In the genomic region with DNA sequence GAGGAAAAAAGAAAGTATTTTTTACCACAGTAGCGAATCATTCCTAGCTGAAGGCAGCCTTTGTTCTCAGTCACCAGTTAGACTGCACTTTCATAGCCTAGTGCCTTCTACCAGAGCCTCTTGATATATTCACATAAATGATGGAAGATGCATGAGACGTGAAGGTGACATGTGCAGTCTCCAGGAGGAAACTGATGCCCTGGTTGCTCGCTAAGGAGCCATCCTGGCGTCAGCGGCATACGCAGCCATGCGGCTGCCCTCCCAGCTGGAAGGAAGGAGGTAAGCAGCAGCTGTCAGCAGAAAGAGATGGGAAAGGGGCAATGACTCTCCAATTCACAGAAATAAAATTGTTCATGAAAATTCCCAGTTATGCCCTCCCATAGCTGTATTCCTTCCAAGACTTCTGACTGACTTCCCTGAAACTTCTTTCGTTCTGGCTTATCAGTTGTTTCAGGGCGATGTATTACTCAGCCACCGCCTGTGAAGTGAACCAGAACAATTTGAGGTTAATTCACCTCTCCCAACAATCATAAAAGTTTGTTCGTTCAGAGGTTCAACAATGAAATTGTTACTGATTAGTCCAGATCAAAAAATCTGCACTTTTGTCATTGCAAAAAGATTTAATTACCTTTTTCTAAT, we compare ENCODE assay signal across 2 cellular contexts.
TF ChIP-seq lines count a peak whose summit lies in the region.

No MANE protein-coding gene starts in this region.

TF ChIP-seq in GM23338, 12 proteins besides CTCF, POLR2A, EP300 and RAD21 (continued from another document):
- TF ChIP-seq STAT1 (IDR thresholded peaks at IDR 0.05; ENCODE audit: unreplicated experiment) (no peak), NANOG (IDR thresholded peaks at IDR 0.05; ENCODE audit: borderline replicate concordance) (no peak), CREB1 (CRISPR knock-in tag; IDR thresholded peaks at IDR 0.05; ENCODE audit: low read depth) (no peak), ZNF114 (CRISPR knock-in tag; IDR thresholded peaks at IDR 0.05) (no peak), POLR2AphosphoS5 (IDR thresholded peaks at IDR 0.05; ENCODE audit: low read depth) (no peak)
- TF ChIP-seq, protein P1, sequence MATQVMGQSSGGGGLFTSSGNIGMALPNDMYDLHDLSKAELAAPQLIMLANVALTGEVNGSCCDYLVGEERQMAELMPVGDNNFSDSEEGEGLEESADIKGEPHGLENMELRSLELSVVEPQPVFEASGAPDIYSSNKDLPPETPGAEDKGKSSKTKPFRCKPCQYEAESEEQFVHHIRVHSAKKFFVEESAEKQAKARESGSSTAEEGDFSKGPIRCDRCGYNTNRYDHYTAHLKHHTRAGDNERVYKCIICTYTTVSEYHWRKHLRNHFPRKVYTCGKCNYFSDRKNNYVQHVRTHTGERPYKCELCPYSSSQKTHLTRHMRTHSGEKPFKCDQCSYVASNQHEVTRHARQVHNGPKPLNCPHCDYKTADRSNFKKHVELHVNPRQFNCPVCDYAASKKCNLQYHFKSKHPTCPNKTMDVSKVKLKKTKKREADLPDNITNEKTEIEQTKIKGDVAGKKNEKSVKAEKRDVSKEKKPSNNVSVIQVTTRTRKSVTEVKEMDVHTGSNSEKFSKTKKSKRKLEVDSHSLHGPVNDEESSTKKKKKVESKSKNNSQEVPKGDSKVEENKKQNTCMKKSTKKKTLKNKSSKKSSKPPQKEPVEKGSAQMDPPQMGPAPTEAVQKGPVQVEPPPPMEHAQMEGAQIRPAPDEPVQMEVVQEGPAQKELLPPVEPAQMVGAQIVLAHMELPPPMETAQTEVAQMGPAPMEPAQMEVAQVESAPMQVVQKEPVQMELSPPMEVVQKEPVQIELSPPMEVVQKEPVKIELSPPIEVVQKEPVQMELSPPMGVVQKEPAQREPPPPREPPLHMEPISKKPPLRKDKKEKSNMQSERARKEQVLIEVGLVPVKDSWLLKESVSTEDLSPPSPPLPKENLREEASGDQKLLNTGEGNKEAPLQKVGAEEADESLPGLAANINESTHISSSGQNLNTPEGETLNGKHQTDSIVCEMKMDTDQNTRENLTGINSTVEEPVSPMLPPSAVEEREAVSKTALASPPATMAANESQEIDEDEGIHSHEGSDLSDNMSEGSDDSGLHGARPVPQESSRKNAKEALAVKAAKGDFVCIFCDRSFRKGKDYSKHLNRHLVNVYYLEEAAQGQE (IDR thresholded peaks at IDR 0.05; ENCODE audit: unreplicated experiment): no peak
- TF ChIP-seq, protein P2, sequence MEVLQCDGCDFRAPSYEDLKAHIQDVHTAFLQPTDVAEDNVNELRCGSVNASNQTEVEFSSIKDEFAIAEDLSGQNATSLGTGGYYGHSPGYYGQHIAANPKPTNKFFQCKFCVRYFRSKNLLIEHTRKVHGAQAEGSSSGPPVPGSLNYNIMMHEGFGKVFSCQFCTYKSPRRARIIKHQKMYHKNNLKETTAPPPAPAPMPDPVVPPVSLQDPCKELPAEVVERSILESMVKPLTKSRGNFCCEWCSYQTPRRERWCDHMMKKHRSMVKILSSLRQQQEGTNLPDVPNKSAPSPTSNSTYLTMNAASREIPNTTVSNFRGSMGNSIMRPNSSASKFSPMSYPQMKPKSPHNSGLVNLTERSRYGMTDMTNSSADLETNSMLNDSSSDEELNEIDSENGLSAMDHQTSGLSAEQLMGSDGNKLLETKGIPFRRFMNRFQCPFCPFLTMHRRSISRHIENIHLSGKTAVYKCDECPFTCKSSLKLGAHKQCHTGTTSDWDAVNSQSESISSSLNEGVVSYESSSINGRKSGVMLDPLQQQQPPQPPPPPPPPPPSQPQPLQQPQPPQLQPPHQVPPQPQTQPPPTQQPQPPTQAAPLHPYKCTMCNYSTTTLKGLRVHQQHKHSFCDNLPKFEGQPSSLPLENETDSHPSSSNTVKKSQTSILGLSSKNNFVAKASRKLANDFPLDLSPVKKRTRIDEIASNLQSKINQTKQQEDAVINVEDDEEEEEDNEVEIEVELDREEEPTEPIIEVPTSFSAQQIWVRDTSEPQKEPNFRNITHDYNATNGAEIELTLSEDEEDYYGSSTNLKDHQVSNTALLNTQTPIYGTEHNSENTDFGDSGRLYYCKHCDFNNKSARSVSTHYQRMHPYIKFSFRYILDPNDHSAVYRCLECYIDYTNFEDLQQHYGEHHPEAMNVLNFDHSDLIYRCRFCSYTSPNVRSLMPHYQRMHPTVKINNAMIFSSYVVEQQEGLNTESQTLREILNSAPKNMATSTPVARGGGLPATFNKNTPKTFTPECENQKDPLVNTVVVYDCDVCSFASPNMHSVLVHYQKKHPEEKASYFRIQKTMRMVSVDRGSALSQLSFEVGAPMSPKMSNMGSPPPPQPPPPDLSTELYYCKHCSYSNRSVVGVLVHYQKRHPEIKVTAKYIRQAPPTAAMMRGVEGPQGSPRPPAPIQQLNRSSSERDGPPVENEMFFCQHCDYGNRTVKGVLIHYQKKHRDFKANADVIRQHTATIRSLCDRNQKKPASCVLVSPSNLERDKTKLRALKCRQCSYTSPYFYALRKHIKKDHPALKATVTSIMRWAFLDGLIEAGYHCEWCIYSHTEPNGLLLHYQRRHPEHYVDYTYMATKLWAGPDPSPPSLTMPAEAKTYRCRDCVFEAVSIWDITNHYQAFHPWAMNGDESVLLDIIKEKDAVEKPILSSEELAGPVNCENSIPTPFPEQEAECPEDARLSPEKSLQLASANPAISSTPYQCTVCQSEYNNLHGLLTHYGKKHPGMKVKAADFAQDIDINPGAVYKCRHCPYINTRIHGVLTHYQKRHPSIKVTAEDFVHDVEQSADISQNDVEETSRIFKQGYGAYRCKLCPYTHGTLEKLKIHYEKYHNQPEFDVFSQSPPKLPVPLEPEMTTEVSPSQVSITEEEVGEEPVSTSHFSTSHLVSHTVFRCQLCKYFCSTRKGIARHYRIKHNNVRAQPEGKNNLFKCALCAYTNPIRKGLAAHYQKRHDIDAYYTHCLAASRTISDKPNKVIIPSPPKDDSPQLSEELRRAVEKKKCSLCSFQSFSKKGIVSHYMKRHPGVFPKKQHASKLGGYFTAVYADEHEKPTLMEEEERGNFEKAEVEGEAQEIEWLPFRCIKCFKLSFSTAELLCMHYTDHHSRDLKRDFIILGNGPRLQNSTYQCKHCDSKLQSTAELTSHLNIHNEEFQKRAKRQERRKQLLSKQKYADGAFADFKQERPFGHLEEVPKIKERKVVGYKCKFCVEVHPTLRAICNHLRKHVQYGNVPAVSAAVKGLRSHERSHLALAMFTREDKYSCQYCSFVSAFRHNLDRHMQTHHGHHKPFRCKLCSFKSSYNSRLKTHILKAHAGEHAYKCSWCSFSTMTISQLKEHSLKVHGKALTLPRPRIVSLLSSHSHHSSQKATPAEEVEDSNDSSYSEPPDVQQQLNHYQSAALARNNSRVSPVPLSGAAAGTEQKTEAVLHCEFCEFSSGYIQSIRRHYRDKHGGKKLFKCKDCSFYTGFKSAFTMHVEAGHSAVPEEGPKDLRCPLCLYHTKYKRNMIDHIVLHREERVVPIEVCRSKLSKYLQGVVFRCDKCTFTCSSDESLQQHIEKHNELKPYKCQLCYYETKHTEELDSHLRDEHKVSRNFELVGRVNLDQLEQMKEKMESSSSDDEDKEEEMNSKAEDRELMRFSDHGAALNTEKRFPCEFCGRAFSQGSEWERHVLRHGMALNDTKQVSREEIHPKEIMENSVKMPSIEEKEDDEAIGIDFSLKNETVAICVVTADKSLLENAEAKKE (CRISPR knock-in tag; IDR thresholded peaks at IDR 0.05): no peak

TF ChIP-seq in SK-N-SH treated with all-trans-retinoic acid at 6 μM for 48 hours, 23 proteins besides CTCF, POLR2A, EP300 and RAD21 (continued from another document):
- TF ChIP-seq, protein P3, sequence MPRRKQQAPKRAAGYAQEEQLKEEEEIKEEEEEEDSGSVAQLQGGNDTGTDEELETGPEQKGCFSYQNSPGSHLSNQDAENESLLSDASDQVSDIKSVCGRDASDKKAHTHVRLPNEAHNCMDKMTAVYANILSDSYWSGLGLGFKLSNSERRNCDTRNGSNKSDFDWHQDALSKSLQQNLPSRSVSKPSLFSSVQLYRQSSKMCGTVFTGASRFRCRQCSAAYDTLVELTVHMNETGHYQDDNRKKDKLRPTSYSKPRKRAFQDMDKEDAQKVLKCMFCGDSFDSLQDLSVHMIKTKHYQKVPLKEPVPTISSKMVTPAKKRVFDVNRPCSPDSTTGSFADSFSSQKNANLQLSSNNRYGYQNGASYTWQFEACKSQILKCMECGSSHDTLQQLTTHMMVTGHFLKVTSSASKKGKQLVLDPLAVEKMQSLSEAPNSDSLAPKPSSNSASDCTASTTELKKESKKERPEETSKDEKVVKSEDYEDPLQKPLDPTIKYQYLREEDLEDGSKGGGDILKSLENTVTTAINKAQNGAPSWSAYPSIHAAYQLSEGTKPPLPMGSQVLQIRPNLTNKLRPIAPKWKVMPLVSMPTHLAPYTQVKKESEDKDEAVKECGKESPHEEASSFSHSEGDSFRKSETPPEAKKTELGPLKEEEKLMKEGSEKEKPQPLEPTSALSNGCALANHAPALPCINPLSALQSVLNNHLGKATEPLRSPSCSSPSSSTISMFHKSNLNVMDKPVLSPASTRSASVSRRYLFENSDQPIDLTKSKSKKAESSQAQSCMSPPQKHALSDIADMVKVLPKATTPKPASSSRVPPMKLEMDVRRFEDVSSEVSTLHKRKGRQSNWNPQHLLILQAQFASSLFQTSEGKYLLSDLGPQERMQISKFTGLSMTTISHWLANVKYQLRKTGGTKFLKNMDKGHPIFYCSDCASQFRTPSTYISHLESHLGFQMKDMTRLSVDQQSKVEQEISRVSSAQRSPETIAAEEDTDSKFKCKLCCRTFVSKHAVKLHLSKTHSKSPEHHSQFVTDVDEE (CRISPR knock-in tag; IDR thresholded peaks at IDR 0.05): no peak
- TF ChIP-seq PPARA (CRISPR knock-in tag; IDR thresholded peaks at IDR 0.05; ENCODE audit: borderline replicate concordance) (no peak), RARB (CRISPR knock-in tag; IDR thresholded peaks at IDR 0.05) (no peak), GLIS3 (CRISPR knock-in tag; IDR thresholded peaks at IDR 0.05) (no peak), ZFP3 (CRISPR knock-in tag; IDR thresholded peaks at IDR 0.05) (no peak), TCF4 (CRISPR knock-in tag; IDR thresholded peaks at IDR 0.05; ENCODE audit: borderline replicate concordance) (no peak), OSR1 (CRISPR knock-in tag; IDR thresholded peaks at IDR 0.05) (no peak), SNAI2 (CRISPR knock-in tag; IDR thresholded peaks at IDR 0.05) (no peak)
- TF ChIP-seq, protein P4, sequence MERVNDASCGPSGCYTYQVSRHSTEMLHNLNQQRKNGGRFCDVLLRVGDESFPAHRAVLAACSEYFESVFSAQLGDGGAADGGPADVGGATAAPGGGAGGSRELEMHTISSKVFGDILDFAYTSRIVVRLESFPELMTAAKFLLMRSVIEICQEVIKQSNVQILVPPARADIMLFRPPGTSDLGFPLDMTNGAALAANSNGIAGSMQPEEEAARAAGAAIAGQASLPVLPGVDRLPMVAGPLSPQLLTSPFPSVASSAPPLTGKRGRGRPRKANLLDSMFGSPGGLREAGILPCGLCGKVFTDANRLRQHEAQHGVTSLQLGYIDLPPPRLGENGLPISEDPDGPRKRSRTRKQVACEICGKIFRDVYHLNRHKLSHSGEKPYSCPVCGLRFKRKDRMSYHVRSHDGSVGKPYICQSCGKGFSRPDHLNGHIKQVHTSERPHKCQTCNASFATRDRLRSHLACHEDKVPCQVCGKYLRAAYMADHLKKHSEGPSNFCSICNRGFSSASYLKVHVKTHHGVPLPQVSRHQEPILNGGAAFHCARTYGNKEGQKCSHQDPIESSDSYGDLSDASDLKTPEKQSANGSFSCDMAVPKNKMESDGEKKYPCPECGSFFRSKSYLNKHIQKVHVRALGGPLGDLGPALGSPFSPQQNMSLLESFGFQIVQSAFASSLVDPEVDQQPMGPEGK (CRISPR knock-in tag; IDR thresholded peaks at IDR 0.05; ENCODE audit: borderline replicate concordance): no peak
TF ChIP-seq in SK-N-SH treated with all-trans-retinoic acid at 6 μM for 48 hours: peak in this region for 0.
